Comparison of ENCODE assay signal across 15 cellular contexts in the genomic region with DNA sequence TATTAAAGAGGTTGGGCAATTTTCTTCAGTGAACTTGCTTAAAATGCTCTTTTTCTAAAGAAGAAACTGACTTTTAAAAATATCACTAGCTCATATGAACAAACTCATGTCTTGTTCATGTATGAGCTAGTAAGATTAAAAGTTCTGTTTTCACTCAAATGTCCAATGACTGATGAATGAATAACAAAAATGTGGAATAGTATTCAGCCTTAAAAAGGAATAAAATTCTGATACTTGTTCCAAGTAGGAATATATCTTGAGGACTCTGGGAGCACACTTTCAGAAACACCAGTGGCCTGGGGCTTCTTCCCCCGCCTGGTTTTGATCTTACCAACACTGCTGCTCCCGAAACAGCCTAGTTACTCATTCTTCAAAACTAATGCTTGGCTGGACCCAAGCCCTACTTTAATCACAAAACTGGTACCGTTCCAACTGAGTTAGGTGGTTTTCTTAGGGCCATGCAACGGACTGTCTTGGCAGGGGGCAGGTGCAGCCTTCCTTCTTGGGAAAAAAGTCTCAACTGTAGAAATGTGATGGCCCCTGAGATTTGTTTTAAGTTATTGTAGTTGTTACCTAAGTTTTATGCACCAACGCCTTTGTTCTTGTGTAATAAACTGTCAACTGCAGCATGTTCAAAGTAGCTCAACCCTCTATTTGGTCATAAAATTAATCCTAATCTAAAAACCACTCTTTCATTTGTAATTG.
DNase-seq lines count a peak whose midpoint lies in the region; ATAC-seq and TF ChIP-seq lines count a peak whose summit lies in the region.
"Had no signal": no experiment of that assay in that cellular context is flagged by ENCODE, and none has a peak within 500 bp of the region (broad histone marks: within the 10 kb centered on the region; RNA-seq: fewer than 3 reads in every experiment).

No MANE protein-coding gene starts in this region.

- no peak for TF ChIP-seq CTCF in heart left ventricle (IDR thresholded peaks at IDR 0.05)
- TF ChIP-seq CTCF in omental fat pad (IDR thresholded peaks at IDR 0.05) = no peak
- no peak for TF ChIP-seq CTCF in vagina (IDR thresholded peaks at IDR 0.05)

- intact Hi-C loops in heart left ventricle (cut with DNase I) (no loop called here), right cardiac atrium (cut with DNase I) (no loop called here), vagina (cut with DNase I) (loop anchor here (10.0 kb wide), 1 partner anchor 63 kb away; no protein-coding TSS in a partner anchor)

- ATAC-seq in heart left ventricle (no peak), right cardiac atrium (no peak), omental fat pad (ENCODE audit: low FRiP score) (peak; percentile 21), HG03460 (IDR thresholded peaks at IDR 0.05; ENCODE audit: unreplicated experiment) (no peak)
- ATAC-seq: left lobe of liver, T-helper 17 cell had no signal

- H3K36me3 ChIP-seq in heart left ventricle (no peaks in the 10 kb centered on the region), esophagus (ENCODE audit: control insufficient read depth in 2 of 2, insufficient read depth in 2 of 2, low read length in 1 of 2) (no peaks in the 10 kb centered on the region), vagina (no peaks in the 10 kb centered on the region)

- H3K4me1 ChIP-seq in heart left ventricle = peaks cover 0 to 39% (median 17%) of the 10 kb centered on the region in 12 donors
- H3K4me1 ChIP-seq in right cardiac atrium (ENCODE audit: control insufficient read depth, insufficient read depth, low read length) = peaks cover 6% of the 10 kb centered on the region
- H3K4me1 ChIP-seq in esophagus (ENCODE audit: control insufficient read depth in 2 of 2, insufficient read depth in 2 of 2, low read length in 1 of 2) = peaks cover 0 to 12% of the 10 kb centered on the region in 2 donors
- peaks cover 47% of the 10 kb centered on the region for H3K4me1 ChIP-seq in vagina

- H3K27me3 ChIP-seq in heart left ventricle (no peaks in the 10 kb centered on the region), right cardiac atrium (ENCODE audit: control insufficient read depth, insufficient read depth) (no peaks in the 10 kb centered on the region), esophagus (ENCODE audit: control insufficient read depth in 1 of 2, insufficient read depth in 2 of 2, low read length in 2 of 2) (no peaks in the 10 kb centered on the region), vagina (no peaks in the 10 kb centered on the region)

- DNase-seq in heart left ventricle (no peak), right cardiac atrium (no peak), omental fat pad (ENCODE audit: low spot score) (no peak), vagina (ENCODE audit: extremely low spot score in 2 of 2) (no peak), dermis blood vessel endothelial cell (no peak), KG1 (lab: John Stamatoyannopoulos, UW) (no peak)
- DNase-seq: activated CD4-positive, alpha-beta T cell treated with anti-CD3 and anti-CD28 coated beads, Interleukin-2, amount 50 U/mL, for 4 hours; activated gamma-delta T cell treated with Interleukin-2 at 50 U/mL for 16 hours; NCI-H2029; occipital lobe; stimulated activated CD4-positive, alpha-beta T cell treated with anti-CD3 and anti-CD28 coated beads, Interleukin-4, amount 100 ng/mL, for 1 hour; T-helper 17 cell had no signal

- H3K27ac ChIP-seq in heart left ventricle (peak overlapping the region in 8 of 12 donors; percentile 4 to 70 (median 36)), right cardiac atrium (ENCODE audit: low read length) (no peak overlapping the region), esophagus (ENCODE audit: low read depth in 2 of 2, low read length in 1 of 2) (peak overlapping the region; percentile 82 to 85), vagina (peak overlapping the region; percentile 79)

- WGBS in heart left ventricle, 4 donors = 86 to 90% (median 87%) methylated on average over 5 of the region's 5 CpGs
- 82% methylated on average over 5 of the region's 5 CpGs for WGBS in right cardiac atrium
- 29 to 46% methylated on average over 5 of the region's 5 CpGs for WGBS in esophagus, 2 donors

- H3K4me3 ChIP-seq in heart left ventricle = no peak overlapping the region
- no peak overlapping the region for H3K4me3 ChIP-seq in right cardiac atrium (ENCODE audit: low read length)
- H3K4me3 ChIP-seq in esophagus (ENCODE audit: low read depth in 1 of 2, low read length in 2 of 2) = no peak overlapping the region
- no peak overlapping the region for H3K4me3 ChIP-seq in vagina

- no peaks in the 10 kb centered on the region for H3K9me3 ChIP-seq in heart left ventricle
- no peaks in the 10 kb centered on the region for H3K9me3 ChIP-seq in right cardiac atrium (ENCODE audit: control insufficient read depth, low read length)
- peaks cover 0 to 2% of the 10 kb centered on the region in 2 donors for H3K9me3 ChIP-seq in esophagus (ENCODE audit: control insufficient read depth in 2 of 2, insufficient read depth in 1 of 2, low read depth in 1 of 2, low read length in 1 of 2)
- H3K9me3 ChIP-seq in vagina = no peaks in the 10 kb centered on the region

- TF ChIP-seq POLR2A in heart left ventricle (IDR thresholded peaks at IDR 0.05) = no peak
- TF ChIP-seq POLR2A in vagina (IDR thresholded peaks at IDR 0.05) = no peak
